ENCODE assay signal across 18 cellular contexts in the genomic region with DNA sequence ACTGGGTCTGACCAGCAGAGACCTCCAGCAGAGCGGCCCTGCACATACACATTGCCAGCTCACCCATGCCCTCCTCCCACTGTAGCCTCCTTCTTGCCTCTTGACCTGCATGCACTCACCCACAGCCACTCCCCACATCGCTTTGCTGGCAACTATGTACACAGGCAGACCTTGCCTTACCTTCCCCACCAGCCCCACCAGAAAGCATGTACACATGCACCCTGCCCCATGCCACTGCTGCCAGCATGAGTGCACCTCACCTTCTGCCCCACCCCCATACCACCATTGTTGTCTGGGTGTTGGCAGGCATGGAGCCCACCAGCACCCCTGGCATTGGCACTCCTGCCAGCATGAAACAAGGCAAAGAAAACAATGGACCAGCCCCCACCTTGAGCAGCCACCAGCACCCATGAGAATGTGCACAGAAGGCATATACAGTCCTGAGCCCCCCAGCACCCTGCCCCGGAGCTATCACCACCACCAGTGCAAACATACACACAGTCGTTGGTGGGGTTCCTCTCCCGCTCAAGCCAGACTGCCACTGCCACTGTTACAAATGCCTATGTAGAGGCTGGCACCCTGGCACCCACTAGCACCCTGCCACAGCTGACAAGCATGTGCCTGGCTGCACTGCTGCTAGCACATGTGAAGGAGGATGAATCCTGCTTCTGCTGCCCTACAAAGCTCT.
A peak's percentile ranks its signal among the peaks of the same experiment; 100 is the strongest.
DNase-seq lines count a peak whose midpoint lies in the region; ATAC-seq and TF ChIP-seq lines count a peak whose summit lies in the region.
"Had no signal": no experiment of that assay in that cellular context is flagged by ENCODE, and none has a peak within 500 bp of the region (broad histone marks: within the 10 kb centered on the region; RNA-seq: fewer than 3 reads in every experiment).

No MANE protein-coding gene starts in this region.

- 92% methylated on average over 5 of the region's 5 CpGs for WGBS in aorta, 2 donors

- H3K4me3 ChIP-seq in right atrium auricular region (no peak overlapping the region), aorta (ENCODE audit: low read length in 2 of 2) (no peak overlapping the region)
- H3K4me3 ChIP-seq: A549 had no signal

- H3K36me3 ChIP-seq in right atrium auricular region (no peaks in the 10 kb centered on the region), aorta (ENCODE audit: control insufficient read depth in 1 of 2, insufficient read depth in 2 of 2, low read length in 1 of 2) (no peaks in the 10 kb centered on the region)

- H3K36me3 Mint-ChIP-seq in chondrocyte (ENCODE audit: low read depth), result peaks cover 6% of the 10 kb centered on the region

- no peaks in the 10 kb centered on the region for H3K4me1 Mint-ChIP-seq in chondrocyte (ENCODE audit: low read depth)
- H3K4me1 Mint-ChIP-seq: CD4-positive, alpha-beta memory T cell had no signal

- DNase-seq in Right ventricle myocardium inferior (ENCODE audit: missing footprints), result no peak
- no peak for DNase-seq in right atrium auricular region (ENCODE audit: low spot score)
- DNase-seq in chondrocyte (ENCODE audit: low spot score), result no peak
- peak; percentile 78 for DNase-seq in posterior vena cava (ENCODE audit: low spot score)
- no peak for DNase-seq in aorta
- DNase-seq in NCI-H226, result no peak
- DNase-seq: 8988T; C1 segment of cervical spinal cord; Calu3; CD4-positive, alpha-beta memory T cell; COR-L47; DMS53; DMS79 treated with DMSO at 0.1 percent for 48 hours; GF-D8; GOT3; HCEC 1CT had no signal

- H3K27ac Mint-ChIP-seq in chondrocyte (ENCODE audit: unreplicated experiment), result peak overlapping the region; percentile 49
- H3K27ac Mint-ChIP-seq: CD4-positive, alpha-beta memory T cell had no signal

- peak; percentile 5 for ATAC-seq in Right ventricle myocardium inferior
- ATAC-seq in aorta (ENCODE audit: low FRiP score), result peak; percentile 38
- no peak for ATAC-seq in HG02759 (IDR thresholded peaks at IDR 0.05; ENCODE audit: unreplicated experiment)
- ATAC-seq: A549 had no signal

- H3K27me3 Mint-ChIP-seq in chondrocyte (ENCODE audit: low read depth), result peaks cover 2% of the 10 kb centered on the region

- peaks cover 31% of the 10 kb centered on the region for H3K9me3 Mint-ChIP-seq in chondrocyte (ENCODE audit: low read depth)

- no peaks in the 10 kb centered on the region for H3K4me1 ChIP-seq in right atrium auricular region
- no peaks in the 10 kb centered on the region for H3K4me1 ChIP-seq in aorta (ENCODE audit: control insufficient read depth in 1 of 2, insufficient read depth in 2 of 2, low read length in 2 of 2)
- H3K4me1 ChIP-seq: A549 had no signal

- intact Hi-C loops in Right ventricle myocardium inferior (cut with DNase I), result no loop called here
- intact Hi-C loops in posterior vena cava (cut with DNase I), result no loop called here
- intact Hi-C loops in aorta (cut with DNase I), result no loop called here

- no peak overlapping the region for H3K4me3 Mint-ChIP-seq in chondrocyte (ENCODE audit: unreplicated experiment)
- H3K4me3 Mint-ChIP-seq: CD4-positive, alpha-beta memory T cell had no signal

- H3K27ac ChIP-seq in right atrium auricular region (no peak overlapping the region), aorta (ENCODE audit: low read depth in 1 of 2, low read length in 2 of 2) (no peak overlapping the region)
- H3K27ac ChIP-seq: A549 had no signal

- TF ChIP-seq CTCF in right atrium auricular region (IDR thresholded peaks at IDR 0.05) (no peak), chondrocyte (IDR thresholded peaks at IDR 0.05) (no peak)

- no peaks in the 10 kb centered on the region for H3K9me3 ChIP-seq in right atrium auricular region
- H3K9me3 ChIP-seq in aorta (ENCODE audit: control insufficient read depth, low read length), result no peaks in the 10 kb centered on the region
- H3K9me3 ChIP-seq: A549 had no signal

- H3K27me3 ChIP-seq in right atrium auricular region (no peaks in the 10 kb centered on the region), aorta (ENCODE audit: control insufficient read depth in 1 of 2, insufficient read depth in 2 of 2, low read length in 1 of 2) (no peaks in the 10 kb centered on the region)
